ENCODE assay signal across 14 cellular contexts in genomic region chr14:44529026-44529425, GRCh38. TPM values are rescaled to one million over a fixed set of nuclear protein-coding genes. Genes with fewer than 3 reads are reported as not detected.
DNase-seq lines count a peak whose midpoint lies in the region; ATAC-seq and TF ChIP-seq lines count a peak whose summit lies in the region.
"Had no signal": no experiment of that assay in that cellular context is flagged by ENCODE, and none has a peak within 500 bp of the region (broad histone marks: within the 10 kb centered on the region; RNA-seq: fewer than 3 reads in every experiment).

No MANE protein-coding gene starts in this region.

- no peaks in the 10 kb centered on the region for H3K27me3 Mint-ChIP-seq in activated CD8-positive, alpha-beta T cell treated with anti-CD3 and anti-CD28 coated beads, Interleukin-2, amount 10 ng/mL, durations not matched to agents 7 days and 5 days (ENCODE audit: low read depth)
- H3K27me3 Mint-ChIP-seq in Calu3 (ENCODE audit: unreplicated experiment), result no peaks in the 10 kb centered on the region
- H3K27me3 Mint-ChIP-seq: activated CD8-positive, alpha-beta T cell treated with anti-CD3 and anti-CD28 coated beads for 36 hours had no signal

- H3K27ac ChIP-seq in mammary epithelial cell (ENCODE audit: insufficient read depth, low read depth, low read length), result no peak overlapping the region
- no peak overlapping the region for H3K27ac ChIP-seq in breast epithelium
- H3K27ac ChIP-seq in PC-9, result no peak overlapping the region

- 42% methylated on average over 1 of the region's 1 CpG for WGBS in mammary epithelial cell (ENCODE audit: low coverage, missing lambda C conversion rate)

- H3K9me3 ChIP-seq in mammary epithelial cell (replicated peaks; ENCODE audit: insufficient read depth, low read length) (peaks cover 5% of the 10 kb centered on the region), breast epithelium (no peaks in the 10 kb centered on the region), PC-9 (ENCODE audit: insufficient read depth, low read depth) (no peaks in the 10 kb centered on the region)

- H3K9ac ChIP-seq in mammary epithelial cell (ENCODE audit: insufficient read depth, low read length), result no peak overlapping the region

- H3K36me3 ChIP-seq in mammary epithelial cell (ENCODE audit: insufficient read depth, low read length) (no peaks in the 10 kb centered on the region), breast epithelium (no peaks in the 10 kb centered on the region), PC-9 (ENCODE audit: low read depth) (no peaks in the 10 kb centered on the region)

- peak; percentile 8 for DNase-seq in mammary epithelial cell
- DNase-seq in breast epithelium (ENCODE audit: low spot score in 2 of 2), result no peak
- no peak for DNase-seq in PC-9
- peak; percentile 99 for DNase-seq in foreskin melanocyte
- DNase-seq in AG20443 (ENCODE audit: low spot score), result no peak
- DNase-seq in activated CD8-positive, alpha-beta T cell treated with anti-CD3 and anti-CD28 coated beads, Interleukin-2, amount 10 ng/mL, durations not matched to agents 7 days and 5 days, result no peak
- no peak for DNase-seq in Calu3
- DNase-seq: activated CD8-positive, alpha-beta T cell treated with anti-CD3 and anti-CD28 coated beads for 36 hours; amniotic stem cell; left cardiac atrium; NCI-H2081 had no signal

- POLR2A ChIA-PET in PC-9 (lab: Charles Lee; ENCODE audit: unreplicated experiment), result no interaction called here
- POLR2A ChIA-PET in activated CD8-positive, alpha-beta T cell treated with anti-CD3 and anti-CD28 coated beads, Interleukin-2, amount 10 ng/mL, durations not matched to agents 7 days and 5 days (lab: Charles Lee), result no interaction called here

- no peak overlapping the region for H3K4me2 ChIP-seq in mammary epithelial cell (ENCODE audit: insufficient read depth, low read depth, low read length)
- H3K4me2 ChIP-seq in PC-9, result no peak overlapping the region

- H3K9me2 ChIP-seq in PC-9 (ENCODE audit: insufficient read depth), result no peaks in the 10 kb centered on the region

- no peaks in the 10 kb centered on the region for H3K79me2 ChIP-seq in mammary epithelial cell (ENCODE audit: insufficient read depth, low read length)
- H3K79me2 ChIP-seq in PC-9 (ENCODE audit: low read depth), result no peaks in the 10 kb centered on the region

- no peaks in the 10 kb centered on the region for H3K9me3 Mint-ChIP-seq in activated CD8-positive, alpha-beta T cell treated with anti-CD3 and anti-CD28 coated beads, Interleukin-2, amount 10 ng/mL, durations not matched to agents 7 days and 5 days (ENCODE audit: insufficient read depth)
- H3K9me3 Mint-ChIP-seq in Calu3 (ENCODE audit: low read depth, unreplicated experiment), result peaks cover 8% of the 10 kb centered on the region
- H3K9me3 Mint-ChIP-seq: activated CD8-positive, alpha-beta T cell treated with anti-CD3 and anti-CD28 coated beads for 36 hours had no signal

- no peaks in the 10 kb centered on the region for H3K27me3 ChIP-seq in mammary epithelial cell (ENCODE audit: insufficient read depth, low read length)
- H3K27me3 ChIP-seq in breast epithelium, result no peaks in the 10 kb centered on the region
- H3K27me3 ChIP-seq in PC-9 (ENCODE audit: insufficient read depth, low read depth), result no peaks in the 10 kb centered on the region

- BruUV-seq in mammary epithelial cell (replicated peaks; lab: Mats Ljungman, UMichigan) (no TSS peak), PC-9 (replicated peaks; lab: Mats Ljungman, UMichigan) (no TSS peak), Calu3 (replicated peaks; lab: Mats Ljungman, UMichigan) (no TSS peak)

- in situ Hi-C loops in mammary epithelial cell (cut with MboI; ENCODE audit: low sequenced_read_pairs in 2 of 2), result no loop called here

- CTCF ChIA-PET in mammary epithelial cell (lab: Charles Lee; ENCODE audit: low non-redundant PET), result no interaction called here
- CTCF ChIA-PET in PC-9 (lab: Charles Lee), result no interaction called here
- CTCF ChIA-PET in activated CD8-positive, alpha-beta T cell treated with anti-CD3 and anti-CD28 coated beads, Interleukin-2, amount 10 ng/mL, durations not matched to agents 7 days and 5 days (lab: Charles Lee), result no interaction called here
- CTCF ChIA-PET in Calu3 (lab: Charles Lee), result no interaction called here

- H3K4me1 ChIP-seq in mammary epithelial cell (ENCODE audit: insufficient read depth, low read length) (no peaks in the 10 kb centered on the region), breast epithelium (no peaks in the 10 kb centered on the region), PC-9 (replicated peaks; ENCODE audit: insufficient read depth) (no peaks in the 10 kb centered on the region)

- H3K27ac Mint-ChIP-seq in activated CD8-positive, alpha-beta T cell treated with anti-CD3 and anti-CD28 coated beads, Interleukin-2, amount 10 ng/mL, durations not matched to agents 7 days and 5 days, result no peak overlapping the region
- no peak overlapping the region for H3K27ac Mint-ChIP-seq in Calu3 (ENCODE audit: unreplicated experiment)
- H3K27ac Mint-ChIP-seq: activated CD8-positive, alpha-beta T cell treated with anti-CD3 and anti-CD28 coated beads for 36 hours; activated T-helper 17 cell treated with anti-CD3 and anti-CD28 coated beads, Interleukin-2, amount 50 U/mL, for 72 hours had no signal

- no peak overlapping the region for H3K4me3 ChIP-seq in mammary epithelial cell (replicated peaks in 1 of 3; ENCODE audit: insufficient read depth in 1 of 3, low read depth in 2 of 3, low read length in 3 of 3)
- no peak overlapping the region for H3K4me3 ChIP-seq in breast epithelium
- no peak overlapping the region for H3K4me3 ChIP-seq in PC-9

- no peaks in the 10 kb centered on the region for H3K36me3 Mint-ChIP-seq in activated CD8-positive, alpha-beta T cell treated with anti-CD3 and anti-CD28 coated beads, Interleukin-2, amount 10 ng/mL, durations not matched to agents 7 days and 5 days (ENCODE audit: low read depth)
- H3K36me3 Mint-ChIP-seq in Calu3 (ENCODE audit: insufficient read depth, unreplicated experiment), result no peaks in the 10 kb centered on the region

- H4K20me1 ChIP-seq in mammary epithelial cell (ENCODE audit: insufficient read depth, low read length) (no peaks in the 10 kb centered on the region), PC-9 (ENCODE audit: insufficient read depth) (no peaks in the 10 kb centered on the region)

- no peaks in the 10 kb centered on the region for H3K4me1 Mint-ChIP-seq in activated CD8-positive, alpha-beta T cell treated with anti-CD3 and anti-CD28 coated beads, Interleukin-2, amount 10 ng/mL, durations not matched to agents 7 days and 5 days (ENCODE audit: low read depth)
- no peaks in the 10 kb centered on the region for H3K4me1 Mint-ChIP-seq in Calu3 (ENCODE audit: low read depth, unreplicated experiment)
- H3K4me1 Mint-ChIP-seq: activated T-helper 17 cell treated with anti-CD3 and anti-CD28 coated beads, Interleukin-2, amount 50 U/mL, for 72 hours had no signal

- no peak for ATAC-seq in activated CD8-positive, alpha-beta T cell treated with anti-CD3 and anti-CD28 coated beads, Interleukin-2, amount 10 ng/mL, durations not matched to agents 7 days and 5 days
- no peak for ATAC-seq in GM19467 (IDR thresholded peaks at IDR 0.05; ENCODE audit: unreplicated experiment)
- ATAC-seq: activated CD8-positive, alpha-beta T cell treated with anti-CD3 and anti-CD28 coated beads for 36 hours; activated T-helper 17 cell treated with anti-CD3 and anti-CD28 coated beads, Interleukin-2, amount 50 U/mL, for 72 hours; left cardiac atrium had no signal

- intact Hi-C loops in mammary epithelial cell (cut with micrococcal nuclease), result no loop called here
- intact Hi-C loops in breast epithelium (cut with DNase I; ENCODE audit: low total_unique reads), result no loop called here
- intact Hi-C loops in PC-9 (cut with micrococcal nuclease; ENCODE audit: unreplicated experiment), result no loop called here
- intact Hi-C loops in Calu3 (cut with micrococcal nuclease; ENCODE audit: unreplicated experiment), result no loop called here

- H3F3A ChIP-seq in PC-9 (ENCODE audit: insufficient read depth, low read depth), result no peaks in the 10 kb centered on the region

- H2AFZ ChIP-seq in mammary epithelial cell (ENCODE audit: low read depth, low read length), result no peak overlapping the region
- 0 out of 2 replicates have a peak overlapping the region, but pooled peaks have one; percentile 11 for H2AFZ ChIP-seq in PC-9

- dilution Hi-C loops in mammary epithelial cell (cut with HindIII; ENCODE audit: low sequenced_read_pairs), result no loop called here

- TF ChIP-seq CTCF in mammary epithelial cell (conservative IDR thresholded peaks at IDR 0.05 in 1 of 2, IDR thresholded peaks at IDR 0.05 in 1 of 2; ENCODE audit: extremely low read depth in 1 of 2, insufficient read depth in 1 of 2, low read depth in 1 of 2, low read length in 2 of 2) (no peak), breast epithelium (IDR thresholded peaks at IDR 0.05) (no peak), PC-9 (conservative IDR thresholded peaks at IDR 0.05) (no peak), Calu3 (IDR thresholded peaks at IDR 0.05; ENCODE audit: unreplicated experiment) (no peak)

- H3K4me3 Mint-ChIP-seq in activated CD8-positive, alpha-beta T cell treated with anti-CD3 and anti-CD28 coated beads, Interleukin-2, amount 10 ng/mL, durations not matched to agents 7 days and 5 days, result no peak overlapping the region
- no peak overlapping the region for H3K4me3 Mint-ChIP-seq in Calu3 (ENCODE audit: low read depth, unreplicated experiment)
- H3K4me3 Mint-ChIP-seq: activated CD8-positive, alpha-beta T cell treated with anti-CD3 and anti-CD28 coated beads for 36 hours; activated T-helper 17 cell treated with anti-CD3 and anti-CD28 coated beads, Interleukin-2, amount 50 U/mL, for 72 hours had no signal

- TF ChIP-seq POLR2A in breast epithelium (IDR thresholded peaks at IDR 0.05), result no peak

RNA-seq across cellular contexts. Expression of gene FSCB, which starts 21.9 kb away (rescaled TPM):
- total RNA-seq in mammary epithelial cell, result not detected
- polyA plus RNA-seq in mammary epithelial cell, result not detected
- polyA minus RNA-seq in mammary epithelial cell, result not detected
- total RNA-seq in breast epithelium, result 1 to 10 TPM in 1 of 3 donors, under 1 TPM in 1, not detected in 1; 0.59 to 1.6 TPM
- total RNA-seq in PC-9 (2021), result not detected in 2 replicates
- not detected for total RNA-seq in activated CD8-positive, alpha-beta T cell treated with anti-CD3 and anti-CD28 coated beads, Interleukin-2, amount 10 ng/mL, durations not matched to agents 7 days and 5 days
- total RNA-seq in Calu3 (2022), result not detected in 2 replicates
- total RNA-seq: activated CD8-positive, alpha-beta T cell treated with anti-CD3 and anti-CD28 coated beads for 36 hours; activated T-helper 17 cell treated with anti-CD3 and anti-CD28 coated beads, Interleukin-2, amount 50 U/mL, for 72 hours; epithelial cell of proximal tubule; left cardiac atrium had no signal

Comparison
In these comparisons a context has a peak if more than half of its experiments do, and no peak if none do; other contexts are left out.
1. DNase-seq: peak in mammary epithelial cell (single experiment) and foreskin melanocyte (single experiment); none in breast epithelium (0 of 2), PC-9 (0 of 2), AG20443 (single experiment), activated CD8-positive, alpha-beta T cell treated with anti-CD3 and anti-CD28 coated beads, Interleukin-2, amount 10 ng/mL, durations not matched to agents 7 days and 5 days (single experiment) and Calu3 (single experiment).